1 cellular context compared by ENCODE assay signal in the genomic region with DNA sequence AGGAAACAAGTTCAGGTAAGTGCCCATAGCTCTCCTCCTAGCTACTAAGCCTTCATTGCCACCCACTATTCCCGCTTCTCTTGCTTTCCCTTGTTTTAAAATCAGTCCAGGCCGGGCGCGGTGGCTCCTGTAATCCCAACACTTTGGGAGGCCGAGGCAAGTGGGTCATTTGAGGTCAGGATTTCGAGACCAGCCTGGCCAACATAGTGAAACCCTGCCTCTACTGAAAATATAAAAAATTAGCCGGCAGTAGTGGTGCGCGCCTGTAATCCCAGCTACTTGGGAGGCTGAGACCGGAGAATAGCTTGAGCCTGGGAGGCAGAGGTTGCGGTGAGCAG.
TF ChIP-seq lines count a peak whose summit lies in the region.

No MANE protein-coding gene starts in this region.

TF ChIP-seq in K562, 482 proteins besides CTCF, POLR2A, EP300 and RAD21 (continued from another document):
- TF ChIP-seq, protein P1, sequence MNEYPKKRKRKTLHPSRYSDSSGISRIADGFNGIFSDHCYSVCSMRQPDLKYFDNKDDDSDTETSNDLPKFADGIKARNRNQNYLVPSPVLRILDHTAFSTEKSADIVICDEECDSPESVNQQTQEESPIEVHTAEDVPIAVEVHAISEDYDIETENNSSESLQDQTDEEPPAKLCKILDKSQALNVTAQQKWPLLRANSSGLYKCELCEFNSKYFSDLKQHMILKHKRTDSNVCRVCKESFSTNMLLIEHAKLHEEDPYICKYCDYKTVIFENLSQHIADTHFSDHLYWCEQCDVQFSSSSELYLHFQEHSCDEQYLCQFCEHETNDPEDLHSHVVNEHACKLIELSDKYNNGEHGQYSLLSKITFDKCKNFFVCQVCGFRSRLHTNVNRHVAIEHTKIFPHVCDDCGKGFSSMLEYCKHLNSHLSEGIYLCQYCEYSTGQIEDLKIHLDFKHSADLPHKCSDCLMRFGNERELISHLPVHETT (CRISPR knock-in tag; conservative IDR thresholded peaks at IDR 0.05 in 1 of 2, IDR thresholded peaks at IDR 0.05 in 1 of 2), result no peak
- TF ChIP-seq ZNF175 (CRISPR knock-in tag; IDR thresholded peaks at IDR 0.05; ENCODE audit: low read depth), result no peak
